ENCODE assay signal across 18 cellular contexts in the genomic region with DNA sequence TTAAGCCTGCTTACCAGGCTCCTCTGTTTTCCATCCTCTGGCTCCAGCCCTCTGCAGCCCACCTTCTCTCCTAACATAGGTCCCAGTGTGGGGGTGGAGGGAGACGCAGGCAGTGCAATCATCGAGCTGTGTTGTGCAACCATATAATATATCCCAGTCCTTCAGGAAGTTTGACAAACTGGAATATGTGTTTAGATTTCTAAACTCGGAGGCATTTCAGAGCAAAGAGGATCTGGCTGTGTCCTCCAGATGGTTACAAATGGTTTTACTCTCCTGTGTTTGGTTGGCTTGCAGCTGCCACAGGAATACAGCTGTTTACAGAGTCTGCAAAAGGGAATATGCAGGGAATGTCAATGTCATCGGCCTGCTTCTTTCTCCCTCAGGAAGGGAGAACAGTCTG.
DNase-seq lines count a peak whose midpoint lies in the region; ATAC-seq and TF ChIP-seq lines count a peak whose summit lies in the region.
"Had no signal": no experiment of that assay in that cellular context is flagged by ENCODE, and none has a peak within 500 bp of the region (broad histone marks: within the 10 kb centered on the region; RNA-seq: fewer than 3 reads in every experiment).

No MANE protein-coding gene starts in this region.

- H3K9me3 Mint-ChIP-seq in HFFc6 = no peaks in the 10 kb centered on the region

- no peak overlapping the region for H3K27ac Mint-ChIP-seq in HFFc6
- H3K27ac Mint-ChIP-seq: brain, immature natural killer cell had no signal

- no peak for TF ChIP-seq POLR2A in upper lobe of left lung (IDR thresholded peaks at IDR 0.05)

- H3K4me3 ChIP-seq in left lung (no peak overlapping the region), upper lobe of left lung (no peak overlapping the region)
- H3K4me3 ChIP-seq: PC-9 had no signal

- H3K4me1 ChIP-seq in left lung (peaks cover 0 to 4% of the 10 kb centered on the region in 2 donors), upper lobe of left lung (peaks cover 11 to 24% (median 22%) of the 10 kb centered on the region in 4 donors)

- 36 to 44% methylated on average over 3 to 4 of the region's 4 CpGs for WGBS in upper lobe of left lung, 2 donors

- H3K36me3 Mint-ChIP-seq in HFFc6 (ENCODE audit: low read depth) = no peaks in the 10 kb centered on the region
- H3K36me3 Mint-ChIP-seq: brain, immature natural killer cell had no signal

- H3K4me3 Mint-ChIP-seq in HFFc6 = no peak overlapping the region
- H3K4me3 Mint-ChIP-seq: brain, immature natural killer cell had no signal

- no peaks in the 10 kb centered on the region; the same call in 1 of the 2 replicates for H3K27me3 Mint-ChIP-seq in HFFc6 (ENCODE audit: insufficient read depth)

- no peaks in the 10 kb centered on the region for H3K9me3 ChIP-seq in left lung
- no peaks in the 10 kb centered on the region for H3K9me3 ChIP-seq in upper lobe of left lung

- no peak for TF ChIP-seq CTCF in left lung (IDR thresholded peaks at IDR 0.05)
- no peak for TF ChIP-seq CTCF in upper lobe of left lung (IDR thresholded peaks at IDR 0.05)
- no peak for TF ChIP-seq CTCF in HFFc6 (IDR thresholded peaks at IDR 0.05)

- peak overlapping the region in 1 of 2 donors; percentile 5 for H3K27ac ChIP-seq in left lung
- H3K27ac ChIP-seq in upper lobe of left lung = peak overlapping the region; percentile 25 to 77 (median 52)
- H3K27ac ChIP-seq: 22Rv1, PC-9 had no signal

- DNase-seq in NCI-H510A treated with DMSO at 0.1 percent for 48 hours (lab: John Stamatoyannopoulos, UW) (peak; percentile 31), NCI-H510A (lab: John Stamatoyannopoulos, UW) (no peak), dedifferentiated amniotic fluid mesenchymal stem cell (ENCODE audit: extremely low spot score) (peak; percentile 22), left lung (no peak), upper lobe of left lung (no peak), T-helper 2 cell (no peak), HFFc6 (no peak)
- DNase-seq: activated CD4-positive, CD25-positive, alpha-beta regulatory T cell; activated gamma-delta T cell treated with Interleukin-2 at 50 U/mL for 16 hours; effector CD4-positive, alpha-beta T cell; immature natural killer cell; NCI-H187; NCI-H524 treated with DMSO at 0.1 percent for 48 hours; PC-9; stimulated activated CD4-positive, alpha-beta T cell treated with anti-CD3 and anti-CD28 coated beads, Interleukin-12 subunit alpha, Interleukin-12 subunit beta, amount 100 ng/mL, for 4 hours had no signal

- H3K36me3 ChIP-seq in left lung (no peaks in the 10 kb centered on the region), upper lobe of left lung (no peaks in the 10 kb centered on the region)

- H3K27me3 ChIP-seq in left lung (no peaks in the 10 kb centered on the region), upper lobe of left lung (no peaks in the 10 kb centered on the region)

- H3K4me1 Mint-ChIP-seq in HFFc6 (ENCODE audit: low read depth) = peaks cover 32% of the 10 kb centered on the region
- H3K4me1 Mint-ChIP-seq: brain, immature natural killer cell had no signal

- ATAC-seq in left lung = peak; percentile 19
- ATAC-seq in upper lobe of left lung (ENCODE audit: low FRiP score in 2 of 2) = peak; percentile 5 to 12
- no peak for ATAC-seq in HG02623 (IDR thresholded peaks at IDR 0.05; ENCODE audit: unreplicated experiment)

- intact Hi-C loops in left lung (cut with DNase I) = no loop called here

- no peak for TF ChIP-seq EP300 in upper lobe of left lung (IDR thresholded peaks at IDR 0.05)

Comparison
In these comparisons a context has a peak if more than half of its experiments do, and no peak if none do; other contexts are left out.
1. DNase-seq: peak in NCI-H510A treated with DMSO at 0.1 percent for 48 hours (single experiment) and dedifferentiated amniotic fluid mesenchymal stem cell (single experiment); none in NCI-H510A (single experiment), left lung (0 of 2), upper lobe of left lung (0 of 2), T-helper 2 cell (0 of 5) and HFFc6 (single experiment).